8 cellular contexts compared by ENCODE assay signal in the genomic region with DNA sequence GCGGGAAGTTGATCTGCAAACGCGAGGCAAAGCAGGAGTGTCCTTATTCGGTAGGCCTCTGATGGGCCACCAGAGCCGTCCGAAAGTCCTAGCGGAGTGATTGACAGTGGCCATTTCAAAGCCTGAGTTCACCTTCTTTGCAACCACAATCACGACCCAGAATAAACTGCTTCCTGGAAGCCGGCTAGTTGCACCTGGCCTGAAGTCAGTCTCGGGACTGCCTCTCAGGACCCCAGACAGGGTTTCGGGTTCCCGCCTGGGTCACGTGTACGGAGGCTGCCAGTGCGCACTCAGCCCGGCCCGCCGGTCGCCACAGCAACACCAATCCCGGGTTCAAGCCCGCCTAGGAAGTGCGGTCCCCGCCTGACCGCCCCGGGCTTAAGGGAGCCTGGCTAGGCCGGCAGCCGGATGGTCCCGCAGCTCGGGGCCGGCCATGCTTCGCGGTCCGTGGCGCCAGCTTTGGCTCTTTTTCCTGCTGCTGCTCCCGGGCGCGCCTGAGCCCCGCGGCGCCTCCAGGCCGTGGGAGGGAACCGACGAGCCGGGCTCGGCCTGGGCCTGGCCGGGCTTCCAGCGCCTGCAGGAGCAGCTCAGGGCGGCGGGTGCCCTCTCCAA. TPM values are rescaled to one million over a fixed set of nuclear protein-coding genes. Genes with fewer than 3 reads are reported as not detected.
DNase-seq lines count a peak whose midpoint lies in the region; FAIRE-seq lines count a peak whose summit lies in the region.

A gene with protein sequence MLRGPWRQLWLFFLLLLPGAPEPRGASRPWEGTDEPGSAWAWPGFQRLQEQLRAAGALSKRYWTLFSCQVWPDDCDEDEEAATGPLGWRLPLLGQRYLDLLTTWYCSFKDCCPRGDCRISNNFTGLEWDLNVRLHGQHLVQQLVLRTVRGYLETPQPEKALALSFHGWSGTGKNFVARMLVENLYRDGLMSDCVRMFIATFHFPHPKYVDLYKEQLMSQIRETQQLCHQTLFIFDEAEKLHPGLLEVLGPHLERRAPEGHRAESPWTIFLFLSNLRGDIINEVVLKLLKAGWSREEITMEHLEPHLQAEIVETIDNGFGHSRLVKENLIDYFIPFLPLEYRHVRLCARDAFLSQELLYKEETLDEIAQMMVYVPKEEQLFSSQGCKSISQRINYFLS (plus strand): TSS at position 375 of the 612 bp plus-strand sequence. CDS start 59 bp downstream, at position 434.

- peaks cover 12% of the 10 kb centered on the region for H3K4me1 ChIP-seq in HAP-1

- in situ Hi-C loops in HAP-1 (cut with MboI; ENCODE audit: low sequenced_read_pairs) (loop anchor here (5.0 kb wide), 1 partner anchor 285 kb away; a partner anchor contains a TSS), SK-MEL-5 (cut with HindIII; ENCODE audit: low pct_unique_long_range_greater_than_20kb, low sequenced_read_pairs) (no loop called here)

- H3K4me3 ChIP-seq in HAP-1 (peak within 1 kb of the TSS; percentile 73), MG63 (peak within 1 kb of the TSS; percentile 82)

- peak within 1 kb of the TSS; percentile 91 for H3K27ac Mint-ChIP-seq in activated naive CD4-positive, alpha-beta T cell treated with anti-CD3 and anti-CD28 coated beads, Interleukin-2, amount 10 ng/mL, durations not matched to agents 7 days and 5 days

- DNase-seq in HAP-1 (ENCODE audit: low spot score in 2 of 2) (peak; percentile 79 to 94), MG63 (peak; percentile 97), SK-MEL-5 (ENCODE audit: low read depth, low spot score) (peak; percentile 59), globus pallidus (ENCODE audit: low spot score) (peak; percentile 87), non-pigmented ciliary epithelial cell (ENCODE audit: low read depth) (peak; percentile 43), superior temporal gyrus (ENCODE audit: extremely low spot score) (peak; percentile 90)
- peak; percentile 90 for DNase-seq in activated naive CD4-positive, alpha-beta T cell treated with anti-CD3 and anti-CD28 coated beads, Interleukin-2, amount 10 ng/mL, durations not matched to agents 7 days and 5 days

- peaks cover 6% of the 10 kb centered on the region; the same call in 1 of the 2 replicates for H3K36me3 ChIP-seq in HAP-1 (replicated peaks)
- H3K36me3 ChIP-seq in MG63: peaks cover 28% of the 10 kb centered on the region

- no peaks in the 10 kb centered on the region for H3K9me3 Mint-ChIP-seq in activated naive CD4-positive, alpha-beta T cell treated with anti-CD3 and anti-CD28 coated beads, Interleukin-2, amount 10 ng/mL, durations not matched to agents 7 days and 5 days

- H3K27me3 Mint-ChIP-seq in activated naive CD4-positive, alpha-beta T cell treated with anti-CD3 and anti-CD28 coated beads, Interleukin-2, amount 10 ng/mL, durations not matched to agents 7 days and 5 days: no peaks in the 10 kb centered on the region

- CTCF ChIA-PET in activated naive CD4-positive, alpha-beta T cell treated with anti-CD3 and anti-CD28 coated beads, Interleukin-2, amount 10 ng/mL, durations not matched to agents 7 days and 5 days (lab: Charles Lee): interaction anchor here (1.0 to 3.6 kb wide), 6 partner anchors 38 to 286 kb away, joined by 3 to 23 read pairs (median 6); no protein-coding TSS in a partner anchor

- H3K9me3 ChIP-seq in HAP-1: no peaks in the 10 kb centered on the region
- H3K9me3 ChIP-seq in MG63: no peaks in the 10 kb centered on the region

- H3K27me3 ChIP-seq in HAP-1 (ENCODE audit: low read depth) (no peaks in the 10 kb centered on the region), MG63 (no peaks in the 10 kb centered on the region)

- peak within 1 kb of the TSS; percentile 91 for H3K4me3 Mint-ChIP-seq in activated naive CD4-positive, alpha-beta T cell treated with anti-CD3 and anti-CD28 coated beads, Interleukin-2, amount 10 ng/mL, durations not matched to agents 7 days and 5 days

- H3K4me1 Mint-ChIP-seq in activated naive CD4-positive, alpha-beta T cell treated with anti-CD3 and anti-CD28 coated beads, Interleukin-2, amount 10 ng/mL, durations not matched to agents 7 days and 5 days: peaks cover 36% of the 10 kb centered on the region

- H3K36me3 Mint-ChIP-seq in activated naive CD4-positive, alpha-beta T cell treated with anti-CD3 and anti-CD28 coated beads, Interleukin-2, amount 10 ng/mL, durations not matched to agents 7 days and 5 days: peaks cover 14% of the 10 kb centered on the region

- peak; percentile 93 for FAIRE-seq in G401.6 (lab: Jason Lieb, UNC)

RNA-seq across cellular contexts. Expression of the gene that starts here (rescaled TPM):
- total RNA-seq in MG63 (2014; rRNA removed; shearing (Covaris generic); ENCODE audit: low replicate concordance): 56.3 and 102 TPM in 2 replicates
- 13.1 and 15.0 TPM in 2 replicates for total RNA-seq in SK-MEL-5 (2014; rRNA removed; shearing (Covaris generic))
- polyA plus RNA-seq in SK-MEL-5 (2015; cell fraction: cytosol; rRNA removed): 34.0 and 42.7 TPM in 2 replicates
- polyA plus RNA-seq in SK-MEL-5 (2015; cell fraction: nucleus; rRNA removed): 9.5 and 25.8 TPM in 2 replicates

Comparison
In these comparisons a context has a peak if more than half of its experiments do, and no peak if none do; other contexts are left out.
1. Peak in every context shown above with its lines: DNase-seq and H3K4me3 ChIP-seq.
2. DNase-seq: peak in every context shown above with its lines; median percentile 97 in MG63; 90 in activated naive CD4-positive, alpha-beta T cell treated with anti-CD3 and anti-CD28 coated beads, Interleukin-2, amount 10 ng/mL, durations not matched to agents 7 days and 5 days; 90 in superior temporal gyrus; 87 in globus pallidus; 86 in HAP-1; 59 in SK-MEL-5; 43 in non-pigmented ciliary epithelial cell.